In the genomic region with DNA sequence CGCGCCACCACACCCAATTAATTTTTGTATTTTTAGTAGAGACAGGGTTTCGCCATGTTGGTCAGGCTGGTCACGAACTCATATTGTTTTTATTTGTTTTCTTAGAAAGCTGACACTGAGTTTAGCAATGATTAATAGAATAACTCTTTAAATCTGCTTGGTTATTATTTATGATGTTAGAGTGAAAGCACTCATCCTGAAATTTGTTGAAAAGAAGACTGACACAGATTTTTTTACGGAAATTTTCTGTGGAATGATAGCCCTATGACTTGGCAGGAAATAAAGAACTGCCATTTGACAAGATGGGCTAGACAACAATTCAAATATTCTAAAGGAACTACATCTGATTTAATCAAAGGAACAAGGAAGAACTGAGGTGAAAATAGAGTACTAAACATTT, we compare ENCODE assay signal across 22 cellular contexts. TPM values are rescaled to one million over a fixed set of nuclear protein-coding genes. Genes with fewer than 3 reads are reported as not detected.
A peak's percentile ranks its signal among the peaks of the same experiment; 100 is the strongest.
DNase-seq lines count a peak whose midpoint lies in the region; ATAC-seq, FAIRE-seq and TF ChIP-seq lines count a peak whose summit lies in the region.
"Had no signal": no experiment of that assay in that cellular context is flagged by ENCODE, and none has a peak within 500 bp of the region (broad histone marks: within the 10 kb centered on the region; RNA-seq: fewer than 3 reads in every experiment).

No MANE protein-coding gene starts in this region.

- under 1% methylated on average over 5 of the region's 5 CpGs for WGBS in K562 (ENCODE audit: insufficient coverage, low coverage, missing lambda C conversion rate)
- WGBS in lower leg skin, 2 donors: 88 to 89% methylated on average over 5 of the region's 5 CpGs

- TF ChIP-seq EP300 in K562 (IDR thresholded peaks at IDR 0.05; ENCODE audit: low read length): no peak

- H3K27me3 ChIP-seq in K562 (ENCODE audit: control insufficient read depth in 2 of 2, insufficient read depth in 2 of 2, low read length in 2 of 2) (peaks cover 35 to 41% of the 10 kb centered on the region in 2 experiments; a peak in 4 of 5 replicates), left lung (no peaks in the 10 kb centered on the region)

- H3K9me1 ChIP-seq in K562 (ENCODE audit: control insufficient read depth, insufficient read depth, low read length): no peaks in the 10 kb centered on the region

- POLR2A ChIA-PET in K562 (lab: Yijun Ruan, JAX): no interaction called here

- H3K4me3 ChIP-seq in K562 (no peak overlapping the region), left lung (no peak overlapping the region), lower leg skin (ENCODE audit: low read depth, poor library complexity, severe bottlenecking) (no peak overlapping the region)

- ATAC-seq in K562: no peak
- ATAC-seq in left lung: no peak
- no peak for ATAC-seq in GM21360 (IDR thresholded peaks at IDR 0.05; ENCODE audit: unreplicated experiment)
- ATAC-seq: HCT116, HepG2 had no signal

- no peak for DNase-seq in CD14-positive monocyte (ENCODE audit: low spot score)
- no peak for DNase-seq in K562 (ENCODE audit: extremely low read depth in 1 of 4, low spot score in 3 of 4)
- no peak for DNase-seq in left lung
- DNase-seq in lower leg skin (ENCODE audit: low spot score in 2 of 2): no peak
- DNase-seq in central memory CD4-positive, alpha-beta T cell: no peak
- DNase-seq: ACHN; BE2C; C1 segment of cervical spinal cord; Caco-2; CD4-positive, alpha-beta T cell; DMS153; DMS79; GDM1; GOT3; H7; HFFc6 had no signal

- no peak for TF ChIP-seq RAD21 in K562 (CRISPR knock-in tag; conservative IDR thresholded peaks at IDR 0.05 in 1 of 2, IDR thresholded peaks at IDR 0.05 in 1 of 2)

- no peaks in the 10 kb centered on the region for H3K79me2 ChIP-seq in K562 (ENCODE audit: control insufficient read depth, insufficient read depth, low read length)

- no peak overlapping the region for H2AFZ ChIP-seq in K562 (ENCODE audit: low read depth, low read length)

- H3K9me3 ChIP-seq in K562 (replicated peaks; ENCODE audit: control insufficient read depth, insufficient read depth, low read depth, low read length) (no peaks in the 10 kb centered on the region), left lung (no peaks in the 10 kb centered on the region)
- H3K9me3 ChIP-seq: BE2C, Caco-2 had no signal

- peaks cover 32% of the 10 kb centered on the region for H3K4me1 Mint-ChIP-seq in CD14-positive monocyte

- in situ Hi-C loops in K562 (cut with MboI): no loop called here

- H3K36me3 ChIP-seq in K562 (ENCODE audit: control insufficient read depth, insufficient read depth, low read length) (no peaks in the 10 kb centered on the region), left lung (no peaks in the 10 kb centered on the region)
- H3K36me3 ChIP-seq: BE2C had no signal

- no peak overlapping the region for H3K4me3 Mint-ChIP-seq in CD14-positive monocyte
- H3K4me3 Mint-ChIP-seq: CD4-positive, alpha-beta T cell; HFFc6 had no signal

- H3K4me1 ChIP-seq in K562 (replicated peaks in 1 of 2; ENCODE audit: control insufficient read depth in 2 of 2, insufficient read depth in 2 of 2, low read length in 2 of 2): peaks cover 0 to 12% of the 10 kb centered on the region in 2 experiments; a peak in 1 of 5 replicates
- peaks cover 0 to 38% of the 10 kb centered on the region in 2 donors for H3K4me1 ChIP-seq in left lung
- H3K4me1 ChIP-seq: BE2C had no signal

- no peak for FAIRE-seq in K562 (lab: Jason Lieb, UNC)
- FAIRE-seq: GM12892, GM18507, HepG2 had no signal

- no TSS peak for BruUV-seq in K562 (replicated peaks; lab: Mats Ljungman, UMichigan)

- no peaks in the 10 kb centered on the region for H3K27me3 Mint-ChIP-seq in CD14-positive monocyte (ENCODE audit: low read depth in 3 of 3)
- H3K27me3 Mint-ChIP-seq: IgD-negative memory B cell had no signal

- no peaks in the 10 kb centered on the region for H3K9me3 Mint-ChIP-seq in CD14-positive monocyte
- H3K9me3 Mint-ChIP-seq: CD4-positive, alpha-beta T cell; HFFc6; IgD-negative memory B cell had no signal

- H3K4me2 ChIP-seq in K562 (ENCODE audit: insufficient read depth, low read length): no peak overlapping the region

- TF ChIP-seq POLR2A in K562 (conservative IDR thresholded peaks at IDR 0.05) (no peak), lower leg skin (IDR thresholded peaks at IDR 0.05) (no peak)

- CTCF ChIA-PET in K562 (lab: Yijun Ruan, JAX; ENCODE audit: low intra/inter-chr PET ratio): no interaction called here

- no peak for TF ChIP-seq CTCF in CD14-positive monocyte (IDR thresholded peaks at IDR 0.05)
- TF ChIP-seq CTCF in K562 (IDR thresholded peaks at IDR 0.05 in 2 of 3, conservative IDR thresholded peaks at IDR 0.05 in 1 of 3; ENCODE audit: insufficient read depth in 2 of 3, low read depth in 1 of 3, low read length in 3 of 3): no peak
- no peak for TF ChIP-seq CTCF in left lung (IDR thresholded peaks at IDR 0.05)
- no peak for TF ChIP-seq CTCF in lower leg skin (IDR thresholded peaks at IDR 0.05)

- H3K27ac ChIP-seq in K562 (ENCODE audit: extremely low read depth, low read depth, low read length) (no peak overlapping the region), left lung (peak overlapping the region; percentile 1 to 55)

- no peak overlapping the region for H3K9ac ChIP-seq in K562 (ENCODE audit: insufficient read depth in 1 of 2, low read depth in 2 of 2, low read length in 2 of 2)

- H3K36me3 Mint-ChIP-seq in CD14-positive monocyte: no peaks in the 10 kb centered on the region
- H3K36me3 Mint-ChIP-seq: IgD-negative memory B cell had no signal

- intact Hi-C loops in CD14-positive monocyte (cut with micrococcal nuclease) (no loop called here), K562 (cut with micrococcal nuclease) (no loop called here), left lung (cut with DNase I) (no loop called here), lower leg skin (cut with DNase I; ENCODE audit: low total_unique reads) (no loop called here)

- H3K27ac Mint-ChIP-seq in CD14-positive monocyte: peak overlapping the region; percentile 55 to 92 (median 82)
- H3K27ac Mint-ChIP-seq: CD4-positive, alpha-beta T cell; HFFc6; IgD-negative memory B cell had no signal

- H4K20me1 ChIP-seq in K562 (replicated peaks; ENCODE audit: control insufficient read depth, insufficient read depth, low read length): no peaks in the 10 kb centered on the region

TF ChIP-seq in K562, 482 proteins besides CTCF, POLR2A, EP300 and RAD21:
- TF ChIP-seq CBX8 (IDR thresholded peaks at IDR 0.05; ENCODE audit: borderline replicate concordance, extremely low read depth, low read depth, low read length, poor library complexity, severe bottlenecking): peak; percentile 74
- TF ChIP-seq, protein P1, sequence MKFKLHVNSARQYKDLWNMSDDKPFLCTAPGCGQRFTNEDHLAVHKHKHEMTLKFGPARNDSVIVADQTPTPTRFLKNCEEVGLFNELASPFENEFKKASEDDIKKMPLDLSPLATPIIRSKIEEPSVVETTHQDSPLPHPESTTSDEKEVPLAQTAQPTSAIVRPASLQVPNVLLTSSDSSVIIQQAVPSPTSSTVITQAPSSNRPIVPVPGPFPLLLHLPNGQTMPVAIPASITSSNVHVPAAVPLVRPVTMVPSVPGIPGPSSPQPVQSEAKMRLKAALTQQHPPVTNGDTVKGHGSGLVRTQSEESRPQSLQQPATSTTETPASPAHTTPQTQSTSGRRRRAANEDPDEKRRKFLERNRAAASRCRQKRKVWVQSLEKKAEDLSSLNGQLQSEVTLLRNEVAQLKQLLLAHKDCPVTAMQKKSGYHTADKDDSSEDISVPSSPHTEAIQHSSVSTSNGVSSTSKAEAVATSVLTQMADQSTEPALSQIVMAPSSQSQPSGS (CRISPR knock-in tag; IDR thresholded peaks at IDR 0.05): no peak
TF ChIP-seq in K562: peak in this region for 1.

RNA-seq across cellular contexts. Expression of a gene that starts 4.3 kb away (rescaled TPM):
- polyA plus RNA-seq in CD14-positive monocyte (10 to 100 TPM; 19.1 to 35.6 TPM), K562 (2011; rRNA removed) (not detected in 2 replicates), K562 (2014; fragmentation: Illumina TruSeq; extraction: Trizol) (not detected in 2 replicates), K562 (2014; fragmentation: Nextera tagmentation; extraction: Ambion mirVana) (not detected), K562 (2014; rRNA removed) (not detected in 2 replicates)
- total RNA-seq in K562 (2011; cell fraction: chromatin; rRNA removed; ENCODE audit: low replicate concordance): not detected in 2 replicates
- not detected in 2 replicates for total RNA-seq in K562 (2011; cell fraction: nucleolus; rRNA removed)
- total RNA-seq in K562 (2011; cell fraction: nucleoplasm; rRNA removed): not detected in 2 replicates
- total RNA-seq in K562 (2014; rRNA removed) (not detected in 2 replicates), K562 (2014; rRNA removed; fragmentation: Illumina TruSeq; extraction: Trizol) (not detected in 2 replicates), K562 (2015; rRNA removed; fragmentation: Illumina TruSeq; extraction: Trizol) (not detected in 2 replicates), K562 (2021) (0.13 TPM in 1 of 2 replicates, not detected in the other), left lung (10 to 100 TPM; 40.9 to 45.4 TPM), lower leg skin (10 to 100 TPM in 1 of 4 donors, 1 to 10 TPM in 3; 6.8 to 11.4 (median 9.3) TPM)
- polyA plus RNA-seq in K562 (2011; cell fraction: cytosol; rRNA removed): not detected in 2 replicates
- not detected in 2 replicates for polyA plus RNA-seq in K562 (2011; cell fraction: nucleus; rRNA removed)
- polyA plus RNA-seq in K562 (2012): not detected in 2 replicates
- not detected in 2 replicates for polyA minus RNA-seq in K562 (2011; rRNA and poly(A)+ RNA removed)
- polyA minus RNA-seq in K562 (2011; cell fraction: cytosol; rRNA and poly(A)+ RNA removed): not detected in 2 replicates
- polyA minus RNA-seq in K562 (2011; cell fraction: nucleus; rRNA and poly(A)+ RNA removed): not detected in 2 replicates

Comparison
In these comparisons a context has a peak if more than half of its experiments do, and no peak if none do; other contexts are left out.
1. RNA of a gene that starts 4.3 kb away (total RNA-seq): 40.9 to 45.4 TPM in left lung and 6.8 to 11.4 TPM in lower leg skin; 0.13 TPM in K562; every median in the first group is over 4 times any median in the second.